ENCODE assay signal across 9 cellular contexts in genomic region chr10:2928219-2928840, GRCh38.
DNase-seq lines count a peak whose midpoint lies in the region; ATAC-seq and FAIRE-seq lines count a peak whose summit lies in the region.
"Had no signal": no experiment of that assay in that cellular context is flagged by ENCODE, and none has a peak within 500 bp of the region (broad histone marks: within the 10 kb centered on the region; RNA-seq: fewer than 3 reads in every experiment).

No MANE protein-coding gene starts in this region.

- ATAC-seq in GM21576 (IDR thresholded peaks at IDR 0.05; ENCODE audit: unreplicated experiment): peak; percentile 94

- no peak overlapping the region for H2BK12ac ChIP-seq in trophoblast cell (ENCODE audit: low read length)

- H3K4me3 ChIP-seq in trophoblast cell (ENCODE audit: low read depth, low read length): no peak overlapping the region

- no peak overlapping the region for H4K8ac ChIP-seq in trophoblast cell (ENCODE audit: low read depth, low read length)

- H2BK5ac ChIP-seq in trophoblast cell (ENCODE audit: low read depth, low read length, poor library complexity): no peak overlapping the region

- H4K12ac ChIP-seq in trophoblast cell (ENCODE audit: low read depth, low read length): no peak overlapping the region

- H3K14ac ChIP-seq in trophoblast cell (ENCODE audit: low read length): no peak overlapping the region

- no peaks in the 10 kb centered on the region for H3K36me3 ChIP-seq in trophoblast cell (ENCODE audit: control insufficient read depth in 1 of 2, insufficient read depth in 2 of 2, low read length in 2 of 2)

- H3K27me3 ChIP-seq in trophoblast cell (ENCODE audit: insufficient read depth, low read length): no peaks in the 10 kb centered on the region

- no peak overlapping the region for H2BK120ac ChIP-seq in trophoblast cell (ENCODE audit: insufficient read depth, low read length, poor library complexity)

- no peaks in the 10 kb centered on the region for H3K79me1 ChIP-seq in trophoblast cell (ENCODE audit: low read length)

- no peak for FAIRE-seq in RCC 7860 (lab: Jason Lieb, UNC)
- FAIRE-seq: colon had no signal

- no peak overlapping the region for H3K4ac ChIP-seq in trophoblast cell (ENCODE audit: low read depth, low read length)

- H3K9ac ChIP-seq in trophoblast cell (ENCODE audit: low read length): no peak overlapping the region

- H3K9me3 ChIP-seq in trophoblast cell (ENCODE audit: insufficient read depth, low read depth, low read length): peaks cover 2% of the 10 kb centered on the region

- peaks cover 0 to 3% of the 10 kb centered on the region in 2 experiments for H3K4me1 ChIP-seq in trophoblast cell (ENCODE audit: control insufficient read depth in 1 of 2, insufficient read depth in 2 of 2, low read length in 2 of 2)

- no peak overlapping the region for H2AK5ac ChIP-seq in trophoblast cell (ENCODE audit: low read length)

- H4K91ac ChIP-seq in trophoblast cell (ENCODE audit: low read depth, low read length): no peak overlapping the region

- no peaks in the 10 kb centered on the region for H3K79me2 ChIP-seq in trophoblast cell (ENCODE audit: control insufficient read depth, insufficient read depth, low read length, poor library complexity)

- no CpG with 5 or more reads among the region's 9 CpGs for WGBS in trophoblast cell (ENCODE audit: extremely low coverage, insufficient coverage, insufficient read length)

- peak; percentile 52 for DNase-seq in EL
- peak; percentile 86 for DNase-seq in HuH-7 (ENCODE audit: low spot score)
- peak; percentile 55 for DNase-seq in RCC 7860 (ENCODE audit: low spot score)
- DNase-seq in activated effector memory CD4-positive, alpha-beta T cell treated with Interleukin-2 at 50 U/mL for 16 hours: peak; percentile 5
- DNase-seq in germinal center (ENCODE audit: low spot score): peak; percentile 73
- peak; percentile 58 to 79 for DNase-seq in trophoblast cell
- DNase-seq in DMS79 (lab: John Stamatoyannopoulos, UW): no peak

- H2AFZ ChIP-seq in trophoblast cell (ENCODE audit: insufficient read depth, low read length, poor library complexity): no peak overlapping the region

- no peak overlapping the region for H3K18ac ChIP-seq in trophoblast cell (ENCODE audit: low read length)

- no peak overlapping the region for H3K23ac ChIP-seq in trophoblast cell (ENCODE audit: low read length)

- H3K27ac ChIP-seq in trophoblast cell (ENCODE audit: low read depth, low read length): no peak overlapping the region

- no peak overlapping the region for H3K4me2 ChIP-seq in trophoblast cell (ENCODE audit: low read length)
